7 cellular contexts compared by ENCODE assay signal in the genomic region with DNA sequence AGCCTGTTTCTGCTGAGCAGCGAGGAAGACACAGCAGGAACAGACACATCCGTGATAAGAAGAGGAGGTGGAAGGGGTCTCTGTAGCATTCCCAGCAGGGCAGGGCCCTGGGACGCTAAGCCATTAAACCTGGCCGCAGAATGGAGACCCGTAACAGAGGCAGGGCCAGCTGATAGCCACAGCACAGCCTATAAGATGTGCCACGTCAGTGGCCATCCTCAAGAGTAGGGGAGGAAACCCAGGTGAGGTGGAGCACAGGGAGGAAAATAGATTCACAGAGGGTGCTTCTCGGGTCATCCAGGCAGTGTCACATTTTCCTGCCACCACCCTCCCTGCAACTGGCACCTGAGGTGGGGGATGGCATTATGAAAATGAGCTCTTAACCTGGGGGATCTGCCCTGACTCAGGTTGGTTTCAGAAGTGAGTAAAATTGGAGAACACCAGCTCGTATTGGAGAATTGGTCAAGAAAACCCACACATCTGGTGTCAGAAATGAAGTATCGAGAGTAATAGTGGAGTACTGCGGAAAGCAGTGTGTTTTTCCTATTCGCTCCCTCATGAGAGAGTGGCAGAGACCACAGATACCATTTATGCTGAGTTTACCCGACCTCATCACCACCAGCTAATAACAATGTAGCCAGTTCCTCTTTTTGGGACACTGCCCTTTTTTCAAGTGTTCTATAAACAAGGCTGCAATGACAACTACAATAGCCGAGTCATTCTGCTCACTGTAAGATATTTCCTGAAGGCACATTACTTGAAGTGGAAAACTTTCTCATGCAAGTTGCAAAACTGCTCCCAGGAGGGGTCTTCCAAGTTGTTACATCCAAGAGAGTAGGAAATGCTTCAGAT.
DNase-seq lines count a peak whose midpoint lies in the region; ATAC-seq lines count a peak whose summit lies in the region.

No MANE protein-coding gene starts in this region.

- ATAC-seq in GM19023 (IDR thresholded peaks at IDR 0.05; ENCODE audit: unreplicated experiment) (peak; percentile 87), HG02759 (IDR thresholded peaks at IDR 0.05; ENCODE audit: unreplicated experiment) (peak; percentile 91), sciatic nerve (peak; percentile 58), right cardiac atrium (no peak)

- intact Hi-C loops in sciatic nerve (cut with DNase I) (no loop called here), right cardiac atrium (cut with DNase I) (no loop called here)

- 50% methylated on average over 13 of the region's 13 CpGs for WGBS in right cardiac atrium

- peak; percentile 53 for DNase-seq in NAMALWA (ENCODE audit: low spot score)
- DNase-seq in sciatic nerve (ENCODE audit: low spot score), result no peak
- no peak for DNase-seq in central memory CD4-positive, alpha-beta T cell
- no peak for DNase-seq in HK-2 (ENCODE audit: unreplicated experiment)
- no peak for DNase-seq in right cardiac atrium

- no peaks in the 10 kb centered on the region for H3K27me3 ChIP-seq in right cardiac atrium (ENCODE audit: control insufficient read depth, insufficient read depth)

- H3K4me3 ChIP-seq in right cardiac atrium (ENCODE audit: low read length), result no peak overlapping the region

- H3K4me1 ChIP-seq in right cardiac atrium (ENCODE audit: control insufficient read depth, insufficient read depth, low read length), result no peaks in the 10 kb centered on the region

- H3K9me3 ChIP-seq in right cardiac atrium (ENCODE audit: control insufficient read depth, low read length), result no peaks in the 10 kb centered on the region

- no peak overlapping the region for H3K27ac ChIP-seq in right cardiac atrium (ENCODE audit: low read length)

Comparison
In these comparisons a context has a peak if more than half of its experiments do, and no peak if none do; other contexts are left out.
1. ATAC-seq: peak in GM19023 (single experiment), HG02759 (single experiment) and sciatic nerve (single experiment); none in right cardiac atrium (0 of 2).